9 cellular contexts compared by ENCODE assay signal in genomic region chr4:147786031-147786430, GRCh38. TPM values are rescaled to one million over a fixed set of nuclear protein-coding genes. Genes with fewer than 3 reads are reported as not detected.
DNase-seq lines count a peak whose midpoint lies in the region; ATAC-seq and TF ChIP-seq lines count a peak whose summit lies in the region.
"Had no signal": no experiment of that assay in that cellular context is flagged by ENCODE, and none has a peak within 500 bp of the region (broad histone marks: within the 10 kb centered on the region; RNA-seq: fewer than 3 reads in every experiment).

No MANE protein-coding gene starts in this region.

- no peaks in the 10 kb centered on the region for H3K9me3 ChIP-seq in psoas muscle
- H3K9me3 ChIP-seq: HAP-1 had no signal

- intact Hi-C loops in psoas muscle (cut with DNase I): loop anchor here in 1 of 2 donors (5.0 kb wide), 1 partner anchor 36 kb away; no protein-coding TSS in a partner anchor
- intact Hi-C loops in sciatic nerve (cut with DNase I): no loop called here

- H3K4me3 ChIP-seq in psoas muscle: no peak overlapping the region
- H3K4me3 ChIP-seq: HAP-1 had no signal

- H3K27me3 ChIP-seq in psoas muscle (ENCODE audit: insufficient read depth in 3 of 3, low read length in 2 of 3): no peaks in the 10 kb centered on the region

- ATAC-seq in HG02884 (IDR thresholded peaks at IDR 0.05; ENCODE audit: unreplicated experiment) (peak; percentile 88), psoas muscle (no peak), sciatic nerve (no peak)

- no peak for TF ChIP-seq CTCF in psoas muscle (IDR thresholded peaks at IDR 0.05)

- H3K27ac ChIP-seq in psoas muscle: peak overlapping the region; percentile 79

- H3K36me3 ChIP-seq in psoas muscle (ENCODE audit: insufficient read depth in 1 of 2, low read depth in 1 of 2): no peaks in the 10 kb centered on the region
- H3K36me3 ChIP-seq: HAP-1 had no signal

- DNase-seq in NCI-H1417 (lab: John Stamatoyannopoulos, UW) (peak; percentile 19 to 75 (median 22)), NCI-H1417 treated with DMSO at 0.1 percent for 48 hours (lab: John Stamatoyannopoulos, UW) (no peak), NCI-H524 treated with DMSO at 0.1 percent for 48 hours (lab: John Stamatoyannopoulos, UW) (peak; percentile 25), psoas muscle (no peak), sciatic nerve (ENCODE audit: low spot score) (no peak)
- DNase-seq in effector CD8-positive, alpha-beta T cell (lab: John Stamatoyannopoulos, UW): no peak
- DNase-seq in activated CD4-positive, alpha-beta T cell treated with anti-CD3 and anti-CD28 coated beads, Interleukin-2, amount 50 U/mL, for 1 hour: no peak

- 47 to 65% (median 55%) methylated on average over 2 of the region's 2 CpGs for WGBS in psoas muscle, 3 donors

- peaks cover 59% of the 10 kb centered on the region for H3K4me1 ChIP-seq in psoas muscle
- H3K4me1 ChIP-seq: HAP-1 had no signal

RNA-seq across cellular contexts. Expression of gene ARHGAP10, which starts 54.1 kb away (rescaled TPM):
- total RNA-seq in psoas muscle (10 to 100 TPM; 34.0 to 43.5 (median 37.3) TPM), sciatic nerve (89.2 TPM)
- polyA plus RNA-seq in psoas muscle: 10 to 100 TPM; 28.8 to 30.3 (median 28.8) TPM

Comparison
In these comparisons a context has a peak if more than half of its experiments do, and no peak if none do; other contexts are left out.
1. DNase-seq: peak in NCI-H1417 (3 of 3) and NCI-H524 treated with DMSO at 0.1 percent for 48 hours (single experiment); none in NCI-H1417 treated with DMSO at 0.1 percent for 48 hours (single experiment), psoas muscle (0 of 2), effector CD8-positive, alpha-beta T cell (single experiment), sciatic nerve (single experiment) and activated CD4-positive, alpha-beta T cell treated with anti-CD3 and anti-CD28 coated beads, Interleukin-2, amount 50 U/mL, for 1 hour (single experiment).